ENCODE assay signal across 1 cellular context in the genomic region with DNA sequence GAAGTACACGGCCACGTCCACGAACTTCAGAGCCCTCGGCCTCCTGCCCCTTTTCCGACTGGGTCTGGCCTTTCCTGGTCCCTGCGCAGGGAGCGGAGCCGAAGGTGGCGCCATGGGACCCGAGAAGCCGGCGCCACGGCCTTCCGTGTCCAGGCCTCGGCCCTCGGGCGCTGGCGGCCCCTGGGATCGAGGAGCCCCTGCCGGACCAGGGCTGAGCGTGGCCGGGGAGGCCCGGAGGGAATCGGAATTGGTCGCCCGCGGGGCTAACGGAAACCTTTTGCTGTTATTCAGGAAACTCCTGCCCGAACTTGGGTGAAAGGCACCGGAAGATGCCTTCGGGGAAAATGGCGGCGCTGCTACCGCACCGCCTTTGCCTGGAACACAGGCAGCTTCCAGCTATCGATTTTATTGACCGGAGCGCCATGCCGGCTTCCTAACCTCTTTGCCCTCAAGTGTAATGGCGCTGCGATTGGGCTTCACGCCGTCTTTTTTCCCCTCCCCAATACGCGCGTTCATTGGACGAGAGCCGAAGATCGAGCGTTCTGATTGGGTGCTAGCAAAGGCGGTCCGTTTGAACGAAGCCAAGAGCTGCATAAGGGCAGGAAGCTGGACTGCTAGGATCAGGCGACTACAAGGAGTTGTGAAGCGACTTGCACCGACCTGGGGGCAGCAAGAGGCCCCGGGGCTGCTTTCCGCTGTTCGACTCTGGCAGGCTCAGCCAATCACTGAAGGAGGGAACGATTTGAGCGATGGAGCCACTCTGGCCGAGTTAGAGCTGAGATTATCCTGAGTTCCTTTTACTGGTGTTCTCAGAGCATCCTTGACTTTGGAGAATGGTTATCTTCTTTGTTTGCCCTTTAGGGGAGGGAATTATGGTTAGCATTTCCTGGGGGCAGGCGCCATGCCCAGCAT.
TF ChIP-seq lines count a peak whose summit lies in the region.

Gene ZNF689 (minus strand): TSS at position 462 of the 912 bp plus-strand sequence. CDS start 348 bp downstream, at position 114.

TF ChIP-seq in H1, 55 proteins besides CTCF, POLR2A, EP300 and RAD21 (continued from another document):
- peak; percentile 95 for TF ChIP-seq TAF1 (IDR thresholded peaks at IDR 0.05; ENCODE audit: low read depth, low read length)
- TF ChIP-seq EGR1 (IDR thresholded peaks at IDR 0.05; ENCODE audit: borderline replicate concordance, low read depth, low read length), result no peak
- TF ChIP-seq, protein P1, sequence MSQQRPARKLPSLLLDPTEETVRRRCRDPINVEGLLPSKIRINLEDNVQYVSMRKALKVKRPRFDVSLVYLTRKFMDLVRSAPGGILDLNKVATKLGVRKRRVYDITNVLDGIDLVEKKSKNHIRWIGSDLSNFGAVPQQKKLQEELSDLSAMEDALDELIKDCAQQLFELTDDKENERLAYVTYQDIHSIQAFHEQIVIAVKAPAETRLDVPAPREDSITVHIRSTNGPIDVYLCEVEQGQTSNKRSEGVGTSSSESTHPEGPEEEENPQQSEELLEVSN (IDR thresholded peaks at IDR 0.05), result 0 out of 2 replicates have a peak, but pooled peaks have one; percentile 13
- TF ChIP-seq, protein P2, sequence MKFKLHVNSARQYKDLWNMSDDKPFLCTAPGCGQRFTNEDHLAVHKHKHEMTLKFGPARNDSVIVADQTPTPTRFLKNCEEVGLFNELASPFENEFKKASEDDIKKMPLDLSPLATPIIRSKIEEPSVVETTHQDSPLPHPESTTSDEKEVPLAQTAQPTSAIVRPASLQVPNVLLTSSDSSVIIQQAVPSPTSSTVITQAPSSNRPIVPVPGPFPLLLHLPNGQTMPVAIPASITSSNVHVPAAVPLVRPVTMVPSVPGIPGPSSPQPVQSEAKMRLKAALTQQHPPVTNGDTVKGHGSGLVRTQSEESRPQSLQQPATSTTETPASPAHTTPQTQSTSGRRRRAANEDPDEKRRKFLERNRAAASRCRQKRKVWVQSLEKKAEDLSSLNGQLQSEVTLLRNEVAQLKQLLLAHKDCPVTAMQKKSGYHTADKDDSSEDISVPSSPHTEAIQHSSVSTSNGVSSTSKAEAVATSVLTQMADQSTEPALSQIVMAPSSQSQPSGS (IDR thresholded peaks at IDR 0.05; ENCODE audit: low read length), result no peak
- TF ChIP-seq HDAC2 (IDR thresholded peaks at IDR 0.05; ENCODE audit: borderline replicate concordance in 1 of 2, low read depth in 2 of 2, low read length in 2 of 2), result peak in 1 of 2 experiments; percentile 47; a peak in 1 of 4 replicates
- TF ChIP-seq JUND (IDR thresholded peaks at IDR 0.05; ENCODE audit: low read length), result 0 out of 2 replicates have a peak, but pooled peaks have one; percentile 51
- no peak for TF ChIP-seq SIRT6 (IDR thresholded peaks at IDR 0.05; ENCODE audit: low read length)
- TF ChIP-seq JUN (IDR thresholded peaks at IDR 0.05; ENCODE audit: low read depth, low read length), result no peak
- TF ChIP-seq, protein P3, sequence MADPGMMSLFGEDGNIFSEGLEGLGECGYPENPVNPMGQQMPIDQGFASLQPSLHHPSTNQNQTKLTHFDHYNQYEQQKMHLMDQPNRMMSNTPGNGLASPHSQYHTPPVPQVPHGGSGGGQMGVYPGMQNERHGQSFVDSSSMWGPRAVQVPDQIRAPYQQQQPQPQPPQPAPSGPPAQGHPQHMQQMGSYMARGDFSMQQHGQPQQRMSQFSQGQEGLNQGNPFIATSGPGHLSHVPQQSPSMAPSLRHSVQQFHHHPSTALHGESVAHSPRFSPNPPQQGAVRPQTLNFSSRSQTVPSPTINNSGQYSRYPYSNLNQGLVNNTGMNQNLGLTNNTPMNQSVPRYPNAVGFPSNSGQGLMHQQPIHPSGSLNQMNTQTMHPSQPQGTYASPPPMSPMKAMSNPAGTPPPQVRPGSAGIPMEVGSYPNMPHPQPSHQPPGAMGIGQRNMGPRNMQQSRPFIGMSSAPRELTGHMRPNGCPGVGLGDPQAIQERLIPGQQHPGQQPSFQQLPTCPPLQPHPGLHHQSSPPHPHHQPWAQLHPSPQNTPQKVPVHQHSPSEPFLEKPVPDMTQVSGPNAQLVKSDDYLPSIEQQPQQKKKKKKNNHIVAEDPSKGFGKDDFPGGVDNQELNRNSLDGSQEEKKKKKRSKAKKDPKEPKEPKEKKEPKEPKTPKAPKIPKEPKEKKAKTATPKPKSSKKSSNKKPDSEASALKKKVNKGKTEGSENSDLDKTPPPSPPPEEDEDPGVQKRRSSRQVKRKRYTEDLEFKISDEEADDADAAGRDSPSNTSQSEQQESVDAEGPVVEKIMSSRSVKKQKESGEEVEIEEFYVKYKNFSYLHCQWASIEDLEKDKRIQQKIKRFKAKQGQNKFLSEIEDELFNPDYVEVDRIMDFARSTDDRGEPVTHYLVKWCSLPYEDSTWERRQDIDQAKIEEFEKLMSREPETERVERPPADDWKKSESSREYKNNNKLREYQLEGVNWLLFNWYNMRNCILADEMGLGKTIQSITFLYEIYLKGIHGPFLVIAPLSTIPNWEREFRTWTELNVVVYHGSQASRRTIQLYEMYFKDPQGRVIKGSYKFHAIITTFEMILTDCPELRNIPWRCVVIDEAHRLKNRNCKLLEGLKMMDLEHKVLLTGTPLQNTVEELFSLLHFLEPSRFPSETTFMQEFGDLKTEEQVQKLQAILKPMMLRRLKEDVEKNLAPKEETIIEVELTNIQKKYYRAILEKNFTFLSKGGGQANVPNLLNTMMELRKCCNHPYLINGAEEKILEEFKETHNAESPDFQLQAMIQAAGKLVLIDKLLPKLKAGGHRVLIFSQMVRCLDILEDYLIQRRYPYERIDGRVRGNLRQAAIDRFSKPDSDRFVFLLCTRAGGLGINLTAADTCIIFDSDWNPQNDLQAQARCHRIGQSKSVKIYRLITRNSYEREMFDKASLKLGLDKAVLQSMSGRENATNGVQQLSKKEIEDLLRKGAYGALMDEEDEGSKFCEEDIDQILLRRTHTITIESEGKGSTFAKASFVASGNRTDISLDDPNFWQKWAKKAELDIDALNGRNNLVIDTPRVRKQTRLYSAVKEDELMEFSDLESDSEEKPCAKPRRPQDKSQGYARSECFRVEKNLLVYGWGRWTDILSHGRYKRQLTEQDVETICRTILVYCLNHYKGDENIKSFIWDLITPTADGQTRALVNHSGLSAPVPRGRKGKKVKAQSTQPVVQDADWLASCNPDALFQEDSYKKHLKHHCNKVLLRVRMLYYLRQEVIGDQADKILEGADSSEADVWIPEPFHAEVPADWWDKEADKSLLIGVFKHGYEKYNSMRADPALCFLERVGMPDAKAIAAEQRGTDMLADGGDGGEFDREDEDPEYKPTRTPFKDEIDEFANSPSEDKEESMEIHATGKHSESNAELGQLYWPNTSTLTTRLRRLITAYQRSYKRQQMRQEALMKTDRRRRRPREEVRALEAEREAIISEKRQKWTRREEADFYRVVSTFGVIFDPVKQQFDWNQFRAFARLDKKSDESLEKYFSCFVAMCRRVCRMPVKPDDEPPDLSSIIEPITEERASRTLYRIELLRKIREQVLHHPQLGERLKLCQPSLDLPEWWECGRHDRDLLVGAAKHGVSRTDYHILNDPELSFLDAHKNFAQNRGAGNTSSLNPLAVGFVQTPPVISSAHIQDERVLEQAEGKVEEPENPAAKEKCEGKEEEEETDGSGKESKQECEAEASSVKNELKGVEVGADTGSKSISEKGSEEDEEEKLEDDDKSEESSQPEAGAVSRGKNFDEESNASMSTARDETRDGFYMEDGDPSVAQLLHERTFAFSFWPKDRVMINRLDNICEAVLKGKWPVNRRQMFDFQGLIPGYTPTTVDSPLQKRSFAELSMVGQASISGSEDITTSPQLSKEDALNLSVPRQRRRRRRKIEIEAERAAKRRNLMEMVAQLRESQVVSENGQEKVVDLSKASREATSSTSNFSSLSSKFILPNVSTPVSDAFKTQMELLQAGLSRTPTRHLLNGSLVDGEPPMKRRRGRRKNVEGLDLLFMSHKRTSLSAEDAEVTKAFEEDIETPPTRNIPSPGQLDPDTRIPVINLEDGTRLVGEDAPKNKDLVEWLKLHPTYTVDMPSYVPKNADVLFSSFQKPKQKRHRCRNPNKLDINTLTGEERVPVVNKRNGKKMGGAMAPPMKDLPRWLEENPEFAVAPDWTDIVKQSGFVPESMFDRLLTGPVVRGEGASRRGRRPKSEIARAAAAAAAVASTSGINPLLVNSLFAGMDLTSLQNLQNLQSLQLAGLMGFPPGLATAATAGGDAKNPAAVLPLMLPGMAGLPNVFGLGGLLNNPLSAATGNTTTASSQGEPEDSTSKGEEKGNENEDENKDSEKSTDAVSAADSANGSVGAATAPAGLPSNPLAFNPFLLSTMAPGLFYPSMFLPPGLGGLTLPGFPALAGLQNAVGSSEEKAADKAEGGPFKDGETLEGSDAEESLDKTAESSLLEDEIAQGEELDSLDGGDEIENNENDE (IDR thresholded peaks at IDR 0.05; ENCODE audit: insufficient replicate concordance, low read length), result no peak
- no peak for TF ChIP-seq NANOG (IDR thresholded peaks at IDR 0.05; ENCODE audit: insufficient read depth, low read depth, low read length, poor library complexity, severe bottlenecking)
- peak; percentile 24 for TF ChIP-seq KDM4A (IDR thresholded peaks at IDR 0.05; ENCODE audit: low read depth, low read length, severe bottlenecking)
- TF ChIP-seq RFX5 (IDR thresholded peaks at IDR 0.05; ENCODE audit: borderline replicate concordance, low read depth, low read length), result peak; percentile 20; the same call in 1 of the 2 replicates
- TF ChIP-seq HDAC6 (IDR thresholded peaks at IDR 0.05; ENCODE audit: low read depth, low read length), result no peak
- TF ChIP-seq TBP (IDR thresholded peaks at IDR 0.05; ENCODE audit: low read depth, low read length), result peak; percentile 93
- TF ChIP-seq NRF1 (IDR thresholded peaks at IDR 0.05; ENCODE audit: low read depth, low read length), result peak; percentile 13; the same call in 1 of the 2 replicates
- TF ChIP-seq BCL11A (IDR thresholded peaks at IDR 0.05; ENCODE audit: low read depth in 2 of 2, low read length in 2 of 2), result no peak
- TF ChIP-seq SIN3A (conservative IDR thresholded peaks at IDR 0.05 in 1 of 2, IDR thresholded peaks at IDR 0.05 in 1 of 2; ENCODE audit: low read depth in 1 of 2, low read length in 2 of 2), result peak in 1 of 2 experiments; percentile 71; a peak in 2 of 4 replicates
- TF ChIP-seq SIX5 (IDR thresholded peaks at IDR 0.05; ENCODE audit: low read depth, low read length), result peak; percentile 94
- TF ChIP-seq ZNF274 (IDR thresholded peaks at IDR 0.05; ENCODE audit: borderline replicate concordance, extremely low read depth, low read length), result no peak
- TF ChIP-seq CTBP2 (IDR thresholded peaks at IDR 0.05; ENCODE audit: borderline replicate concordance, insufficient read depth, insufficient read length, low read length), result no peak
- TF ChIP-seq ASH2L (IDR thresholded peaks at IDR 0.05; ENCODE audit: low read length), result peak; percentile 77
- TF ChIP-seq RXRA (IDR thresholded peaks at IDR 0.05; ENCODE audit: insufficient read depth, low read depth, low read length), result no peak
- peak; percentile 69; the same call in 1 of the 2 replicates for TF ChIP-seq CREB1 (IDR thresholded peaks at IDR 0.05)
- TF ChIP-seq TCF12 (IDR thresholded peaks at IDR 0.05; ENCODE audit: low read depth, low read length), result no peak
- peak; percentile 72 for TF ChIP-seq TAF7 (optimal IDR thresholded peaks at IDR 0.05; ENCODE audit: borderline replicate concordance, low read depth, low read length)
- TF ChIP-seq, protein P4, sequence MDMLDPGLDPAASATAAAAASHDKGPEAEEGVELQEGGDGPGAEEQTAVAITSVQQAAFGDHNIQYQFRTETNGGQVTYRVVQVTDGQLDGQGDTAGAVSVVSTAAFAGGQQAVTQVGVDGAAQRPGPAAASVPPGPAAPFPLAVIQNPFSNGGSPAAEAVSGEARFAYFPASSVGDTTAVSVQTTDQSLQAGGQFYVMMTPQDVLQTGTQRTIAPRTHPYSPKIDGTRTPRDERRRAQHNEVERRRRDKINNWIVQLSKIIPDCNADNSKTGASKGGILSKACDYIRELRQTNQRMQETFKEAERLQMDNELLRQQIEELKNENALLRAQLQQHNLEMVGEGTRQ (IDR thresholded peaks at IDR 0.05; ENCODE audit: low read length), result no peak
- no peak for TF ChIP-seq SUZ12 (IDR thresholded peaks at IDR 0.05; ENCODE audit: low read length)
- TF ChIP-seq POU5F1 (IDR thresholded peaks at IDR 0.05; ENCODE audit: low read depth, low read length), result no peak
- TF ChIP-seq KDM5A (IDR thresholded peaks at IDR 0.05; ENCODE audit: low read length), result no peak
- TF ChIP-seq MAX (IDR thresholded peaks at IDR 0.05), result peak; percentile 66; the same call in 1 of the 2 replicates
- TF ChIP-seq CHD2 (IDR thresholded peaks at IDR 0.05; ENCODE audit: low read length), result peak; percentile 98
- peak; percentile 76; the same call in 1 of the 2 replicates for TF ChIP-seq SP4 (IDR thresholded peaks at IDR 0.05; ENCODE audit: low read length)
- TF ChIP-seq BACH1 (IDR thresholded peaks at IDR 0.05; ENCODE audit: low read length), result no peak
- no peak for TF ChIP-seq CBX5 (IDR thresholded peaks at IDR 0.05; ENCODE audit: low read depth, low read length)
- TF ChIP-seq FOSL1 (IDR thresholded peaks at IDR 0.05; ENCODE audit: insufficient read depth, low read depth, low read length), result no peak
- 0 out of 2 replicates have a peak, but pooled peaks have one; percentile 3 for TF ChIP-seq GABPA (IDR thresholded peaks at IDR 0.05; ENCODE audit: borderline replicate concordance, insufficient read depth, low read length)
- TF ChIP-seq SP1 (IDR thresholded peaks at IDR 0.05; ENCODE audit: low read depth, low read length), result peak; percentile 100
- no peak; the same call in 1 of the 2 replicates for TF ChIP-seq POLR2AphosphoS5 (IDR thresholded peaks at IDR 0.05; ENCODE audit: low read depth, low read length)
- TF ChIP-seq CBX8 (IDR thresholded peaks at IDR 0.05; ENCODE audit: borderline replicate concordance, low read depth, low read length), result no peak
- TF ChIP-seq TEAD4 (IDR thresholded peaks at IDR 0.05; ENCODE audit: low read depth, low read length), result no peak
